In genomic region chr15:28085489-28086174, GRCh38 we compare ENCODE assay signal across 2 cellular contexts.
TF ChIP-seq lines count a peak whose summit lies in the region.

No MANE protein-coding gene starts in this region.

TF ChIP-seq in HCT116, 20 proteins besides CTCF, POLR2A, EP300 and RAD21 (continued from another document):
- TF ChIP-seq ZBTB33 (IDR thresholded peaks at IDR 0.05; ENCODE audit: extremely low read depth, insufficient replicate concordance, low read length): no peak
- TF ChIP-seq, protein P1, sequence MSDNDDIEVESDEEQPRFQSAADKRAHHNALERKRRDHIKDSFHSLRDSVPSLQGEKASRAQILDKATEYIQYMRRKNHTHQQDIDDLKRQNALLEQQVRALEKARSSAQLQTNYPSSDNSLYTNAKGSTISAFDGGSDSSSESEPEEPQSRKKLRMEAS (IDR thresholded peaks at IDR 0.05): no peak
- TF ChIP-seq REST (IDR thresholded peaks at IDR 0.05; ENCODE audit: low read depth): no peak
- no peak for TF ChIP-seq SRF (IDR thresholded peaks at IDR 0.05; ENCODE audit: low read depth)
- no peak for TF ChIP-seq POLR2AphosphoS5 (IDR thresholded peaks at IDR 0.05; ENCODE audit: low read depth, low read length)
- no peak for TF ChIP-seq SP1 (IDR thresholded peaks at IDR 0.05; ENCODE audit: low read depth)
- TF ChIP-seq ZFX (IDR thresholded peaks at IDR 0.05): no peak
- no peak for TF ChIP-seq ZNF274 (IDR thresholded peaks at IDR 0.05; ENCODE audit: low read depth, low read length)
- no peak for TF ChIP-seq EZH2 (IDR thresholded peaks at IDR 0.05)
- no peak for TF ChIP-seq TCF7L2 (IDR thresholded peaks at IDR 0.05; ENCODE audit: borderline replicate concordance, extremely low read depth, insufficient read depth, insufficient read length)
- no peak for TF ChIP-seq FOSL1 (IDR thresholded peaks at IDR 0.05; ENCODE audit: low read depth)
- TF ChIP-seq, protein P2, sequence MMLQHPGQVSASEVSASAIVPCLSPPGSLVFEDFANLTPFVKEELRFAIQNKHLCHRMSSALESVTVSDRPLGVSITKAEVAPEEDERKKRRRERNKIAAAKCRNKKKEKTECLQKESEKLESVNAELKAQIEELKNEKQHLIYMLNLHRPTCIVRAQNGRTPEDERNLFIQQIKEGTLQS (IDR thresholded peaks at IDR 0.05): no peak
- TF ChIP-seq CBX3 (IDR thresholded peaks at IDR 0.05; ENCODE audit: low read depth): no peak
- no peak for TF ChIP-seq YY1 (IDR thresholded peaks at IDR 0.05; ENCODE audit: extremely low read depth, insufficient replicate concordance, low read depth, low read length)
- no peak for TF ChIP-seq ELF1 (IDR thresholded peaks at IDR 0.05; ENCODE audit: borderline replicate concordance, low read depth)
- TF ChIP-seq JUND (IDR thresholded peaks at IDR 0.05): no peak
- TF ChIP-seq EGR1 (IDR thresholded peaks at IDR 0.05; ENCODE audit: low read depth): no peak

TF ChIP-seq in WTC11, 78 proteins besides CTCF, POLR2A, EP300 and RAD21 (continued from another document):
- TF ChIP-seq, protein P3, sequence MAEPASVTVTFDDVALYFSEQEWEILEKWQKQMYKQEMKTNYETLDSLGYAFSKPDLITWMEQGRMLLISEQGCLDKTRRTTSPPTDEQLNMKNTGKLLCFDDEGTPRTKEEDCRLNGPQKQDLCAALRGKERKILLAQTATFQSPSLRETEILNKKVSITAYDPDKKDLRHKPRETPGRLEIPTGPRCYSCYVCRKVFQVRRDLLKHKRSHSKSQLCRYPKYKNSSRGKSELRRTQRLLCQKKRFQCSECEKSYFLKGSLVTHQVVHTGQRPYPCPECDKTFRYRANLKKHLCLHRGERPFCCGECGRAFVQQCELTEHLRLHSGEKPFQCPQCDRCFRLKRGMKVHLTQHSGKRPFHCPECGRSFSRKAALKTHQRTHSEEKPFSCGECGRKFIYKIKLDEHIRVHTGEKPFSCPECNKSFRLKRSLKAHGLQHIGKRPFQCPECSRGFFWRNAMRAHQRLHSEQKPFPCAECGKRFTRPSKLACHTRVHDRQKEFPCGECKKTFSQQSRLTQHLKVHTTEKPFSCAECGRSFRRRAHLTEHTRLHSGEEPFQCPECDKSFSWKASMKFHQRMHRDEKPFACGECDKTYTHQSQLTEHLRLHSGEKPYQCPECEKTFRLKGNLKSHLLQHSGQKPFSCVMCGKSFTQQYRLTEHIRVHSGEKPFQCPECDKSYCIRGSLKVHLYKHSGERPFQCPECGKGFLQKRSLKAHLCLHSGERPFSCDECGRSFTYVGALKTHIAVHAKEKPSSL (CRISPR knock-in tag; conservative IDR thresholded peaks at IDR 0.05): no peak
- TF ChIP-seq TEAD4 (CRISPR knock-in tag; IDR thresholded peaks at IDR 0.05) (no peak), RORB (CRISPR knock-in tag; IDR thresholded peaks at IDR 0.05) (no peak), ZSCAN18 (CRISPR knock-in tag; IDR thresholded peaks at IDR 0.05) (no peak), SP1 (CRISPR knock-in tag; conservative IDR thresholded peaks at IDR 0.05) (no peak)
